In genomic region chr10:21299330-21299729, GRCh38 we compare ENCODE assay signal across 14 cellular contexts.
DNase-seq lines count a peak whose midpoint lies in the region; ATAC-seq and TF ChIP-seq lines count a peak whose summit lies in the region.
"Had no signal": no experiment of that assay in that cellular context is flagged by ENCODE, and none has a peak within 500 bp of the region (broad histone marks: within the 10 kb centered on the region; RNA-seq: fewer than 3 reads in every experiment).

No MANE protein-coding gene starts in this region.

- H3K9me3 ChIP-seq in neuronal stem cell (replicated peaks in 1 of 2; ENCODE audit: control insufficient read depth in 2 of 2, insufficient read depth in 1 of 2, low read depth in 1 of 2, low read length in 2 of 2): no peaks in the 10 kb centered on the region

- peak overlapping the region; percentile 10 for H3K14ac ChIP-seq in neuronal stem cell (ENCODE audit: low read length)

- H2BK120ac ChIP-seq in neuronal stem cell (ENCODE audit: low read depth, low read length): no peak overlapping the region

- H3K79me2 ChIP-seq in GM23338 (replicated peaks; ENCODE audit: insufficient read depth): no peaks in the 10 kb centered on the region

- H3K4me1 ChIP-seq in GM23338 (ENCODE audit: insufficient read depth) (peaks cover 21% of the 10 kb centered on the region), neuronal stem cell (ENCODE audit: control insufficient read depth in 2 of 2, insufficient read depth in 1 of 2, low read depth in 1 of 2, low read length in 2 of 2) (peaks cover 10 to 15% of the 10 kb centered on the region in 2 donors)

- peaks cover 39% of the 10 kb centered on the region for H3K4me1 Mint-ChIP-seq in GM23338
- peaks cover 54% of the 10 kb centered on the region for H3K4me1 Mint-ChIP-seq in WTC11
- H3K4me1 Mint-ChIP-seq: B cell had no signal

- POLR2A ChIA-PET in WTC11 (lab: Charles Lee): no interaction called here

- ATAC-seq in GM23338 (peak; percentile 18; the same call in 2 of the 3 replicates), WTC11 (peak; percentile 16; the same call in 1 of the 2 replicates), GM18511 (IDR thresholded peaks at IDR 0.05; ENCODE audit: unreplicated experiment) (no peak)
- ATAC-seq: HCT116 had no signal

- peak overlapping the region; percentile 18 for H2BK12ac ChIP-seq in neuronal stem cell (ENCODE audit: low read length)

- peaks cover 5% of the 10 kb centered on the region for H3F3A ChIP-seq in GM23338 (replicated peaks; ENCODE audit: low read depth)

- H4K8ac ChIP-seq in neuronal stem cell (ENCODE audit: low read depth, low read length): no peak overlapping the region

- no peak overlapping the region for H3K27ac ChIP-seq in GM23338 (ENCODE audit: low read depth)
- no peak overlapping the region for H3K27ac ChIP-seq in neuronal stem cell (replicated peaks; ENCODE audit: low read length)
- H3K27ac ChIP-seq: HL-60 had no signal

- peak overlapping the region; percentile 72; the same call in 1 of the 2 replicates for H2AFZ ChIP-seq in GM23338
- no peak overlapping the region for H2AFZ ChIP-seq in neuronal stem cell (ENCODE audit: low read length)

- H4K91ac ChIP-seq in neuronal stem cell (ENCODE audit: low read depth, low read length, poor library complexity): no peak overlapping the region

- H3K4me3 Mint-ChIP-seq in GM23338: no peak overlapping the region
- no peak overlapping the region for H3K4me3 Mint-ChIP-seq in WTC11
- H3K4me3 Mint-ChIP-seq: B cell; CD4-positive, alpha-beta T cell had no signal

- H3K27me3 Mint-ChIP-seq in GM23338 (ENCODE audit: insufficient read depth, low read depth, poor library complexity): peaks cover 9% of the 10 kb centered on the region
- no peaks in the 10 kb centered on the region for H3K27me3 Mint-ChIP-seq in WTC11 (ENCODE audit: low read depth)

- H3K27ac Mint-ChIP-seq in GM23338 (no peak overlapping the region), WTC11 (peak overlapping the region; percentile 20; the same call in 1 of the 2 replicates)
- H3K27ac Mint-ChIP-seq: B cell; CD4-positive, alpha-beta T cell had no signal

- no peak overlapping the region for H2BK5ac ChIP-seq in neuronal stem cell (ENCODE audit: low read length)

- H3K9me2 ChIP-seq in GM23338 (ENCODE audit: insufficient read depth): no peaks in the 10 kb centered on the region

- H3K23ac ChIP-seq in neuronal stem cell (ENCODE audit: low read depth, low read length, poor library complexity): no peak overlapping the region

- no peak overlapping the region for H3K9ac ChIP-seq in neuronal stem cell (ENCODE audit: low read depth, low read length, poor library complexity)

- H2AK5ac ChIP-seq in neuronal stem cell (ENCODE audit: low read depth, low read length): peak overlapping the region; percentile 72

- H3K36me3 ChIP-seq in GM23338 (ENCODE audit: insufficient read depth): no peaks in the 10 kb centered on the region
- H3K36me3 ChIP-seq in neuronal stem cell (replicated peaks in 1 of 2; ENCODE audit: control insufficient read depth in 2 of 2, insufficient read depth in 2 of 2, low read length in 2 of 2): no peaks in the 10 kb centered on the region

- peak overlapping the region; percentile 59 for H3K18ac ChIP-seq in neuronal stem cell (ENCODE audit: low read length)

- CTCF ChIA-PET in WTC11 (lab: Charles Lee): no interaction called here

- DNase-seq in GM23338 (ENCODE audit: low spot score) (no peak), WTC11 (ENCODE audit: low spot score) (no peak), neuronal stem cell (ENCODE audit: low spot score) (no peak), T-helper 2 cell (no peak), globus pallidus (ENCODE audit: low spot score) (no peak), NCI-H1694 treated with DMSO at 0.1 percent for 48 hours (lab: John Stamatoyannopoulos, UW) (no peak)
- DNase-seq: C1 segment of cervical spinal cord; CD4-positive, alpha-beta T cell; DMS79 treated with DMSO at 0.1 percent for 48 hours; EL had no signal

- WGBS in neuronal stem cell (ENCODE audit: extremely low coverage in 2 of 2, insufficient read length in 2 of 2, insufficient replicate concordance in 1 of 2), 2 donors: no CpG with 5 or more reads among the region's 7 CpGs

- H3K79me1 ChIP-seq in neuronal stem cell (ENCODE audit: low read depth, low read length): no peaks in the 10 kb centered on the region

- no peaks in the 10 kb centered on the region for H3K9me3 Mint-ChIP-seq in GM23338
- no peaks in the 10 kb centered on the region for H3K9me3 Mint-ChIP-seq in WTC11
- H3K9me3 Mint-ChIP-seq: CD4-positive, alpha-beta T cell had no signal

- H3K4me2 ChIP-seq in GM23338: no peak overlapping the region
- H3K4me2 ChIP-seq in neuronal stem cell (ENCODE audit: insufficient read depth, low read length, poor library complexity, severe bottlenecking): no peak overlapping the region

- no peaks in the 10 kb centered on the region for H3K27me3 ChIP-seq in GM23338 (ENCODE audit: insufficient read depth)
- no peaks in the 10 kb centered on the region for H3K27me3 ChIP-seq in neuronal stem cell (ENCODE audit: control insufficient read depth in 3 of 3, insufficient read depth in 3 of 3, low read depth in 1 of 3, low read length in 3 of 3)

- no peak for TF ChIP-seq CTCF in GM23338 (conservative IDR thresholded peaks at IDR 0.05; ENCODE audit: low read depth in 2 of 2)
- no peak for TF ChIP-seq CTCF in WTC11 (IDR thresholded peaks at IDR 0.05)

- peak overlapping the region; percentile 63 for H2BK15ac ChIP-seq in neuronal stem cell (ENCODE audit: low read length)

- H3K4ac ChIP-seq in neuronal stem cell (ENCODE audit: low read length): no peak overlapping the region

- no peaks in the 10 kb centered on the region for H4K20me1 ChIP-seq in GM23338 (replicated peaks; ENCODE audit: insufficient read depth)

- H3K4me3 ChIP-seq in GM23338 (no peak overlapping the region), neuronal stem cell (ENCODE audit: low read length in 2 of 2) (no peak overlapping the region)

- H3K36me3 Mint-ChIP-seq in GM23338 (ENCODE audit: low read depth): no peaks in the 10 kb centered on the region
- no peaks in the 10 kb centered on the region for H3K36me3 Mint-ChIP-seq in WTC11

TF ChIP-seq in GM23338, 12 proteins besides CTCF, POLR2A, EP300 and RAD21 (continues in another document):
- TF ChIP-seq EZH2phosphoT487 (IDR thresholded peaks at IDR 0.05; ENCODE audit: unreplicated experiment): no peak

TF ChIP-seq in WTC11, 78 proteins besides CTCF, POLR2A, EP300 and RAD21:
- TF ChIP-seq MAX (CRISPR knock-in tag; IDR thresholded peaks at IDR 0.05) (no peak), ZNF121 (CRISPR knock-in tag; IDR thresholded peaks at IDR 0.05) (0 out of 2 replicates have a peak, but pooled peaks have one; percentile 9)
